28 cellular contexts compared by ENCODE assay signal in the genomic region with DNA sequence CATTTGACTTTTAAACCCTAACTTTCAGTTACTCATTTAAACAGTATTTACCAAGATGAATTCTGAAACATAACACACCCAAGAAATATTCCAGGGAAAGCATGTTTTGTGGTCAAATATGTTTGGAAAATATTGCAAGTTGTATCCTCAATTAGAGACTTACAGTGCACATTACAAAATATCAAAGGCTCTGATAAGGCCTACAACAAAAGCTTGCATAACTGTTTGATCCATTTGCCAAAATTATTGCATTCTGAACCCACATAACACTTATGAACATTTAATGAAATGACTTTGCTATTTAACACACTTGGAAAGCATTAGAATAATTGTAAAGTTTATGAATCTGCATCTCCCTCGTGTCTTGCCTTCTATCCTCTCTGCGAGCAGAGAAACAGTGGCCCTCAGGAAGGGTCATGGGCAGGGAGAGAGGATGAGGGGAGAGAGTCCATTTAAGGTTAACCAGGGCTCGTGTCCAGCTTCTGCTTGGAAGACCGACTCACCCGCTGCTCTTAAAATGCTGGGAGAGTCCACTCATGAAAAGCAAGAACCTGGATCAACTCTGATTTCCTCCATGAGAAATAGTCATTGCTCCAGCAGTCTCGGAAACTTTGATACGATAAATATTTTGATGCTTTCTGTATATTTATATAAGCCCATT.
"Had no signal": no experiment of that assay in that cellular context is flagged by ENCODE, and none has a peak within 500 bp of the region (broad histone marks: within the 10 kb centered on the region; RNA-seq: fewer than 3 reads in every experiment).

No MANE protein-coding gene starts in this region.

- ATAC-seq: activated CD8-positive, alpha-beta T cell treated with anti-CD3 and anti-CD28 coated beads for 36 hours; activated T-cell treated with anti-CD3 and anti-CD28 coated beads, Interleukin-2, amount 50 U/mL, for 72 hours; activated T-helper 17 cell treated with anti-CD3 and anti-CD28 coated beads, Interleukin-2, amount 50 U/mL, for 72 hours; body of pancreas; Panc1 had no signal

- FAIRE-seq: astrocyte, TTC549 had no signal

- H3K27me3 ChIP-seq: adrenal gland, body of pancreas, breast epithelium, SJSA1 had no signal

- H3K9me3 ChIP-seq: adrenal gland, body of pancreas had no signal

- H3K9me3 Mint-ChIP-seq: activated naive CD4-positive, alpha-beta T cell treated with anti-CD3 and anti-CD28 coated beads, Interleukin-2, amount 50 U/mL, for 24 hours; activated T-helper 17 cell treated with anti-CD3 and anti-CD28 coated beads, Interleukin-2, amount 50 U/mL, for 72 hours had no signal

- H3K9ac ChIP-seq: SK-N-SH had no signal

- H3K27ac Mint-ChIP-seq: activated CD4-positive, alpha-beta T cell treated with anti-CD3 and anti-CD28 coated beads, Interleukin-2, amount 10 ng/mL, durations not matched to agents 24 days and 14 days; activated CD8-positive, alpha-beta T cell treated with anti-CD3 and anti-CD28 coated beads for 36 hours; activated naive CD4-positive, alpha-beta T cell treated with anti-CD3 and anti-CD28 coated beads, Interleukin-2, amount 50 U/mL, for 24 hours; activated naive CD8-positive, alpha-beta T cell treated with anti-CD3 and anti-CD28 coated beads, Interleukin-2, amount 10 ng/mL, durations not matched to agents 7 days and 5 days; activated T-cell treated with anti-CD3 and anti-CD28 coated beads, Interleukin-2, amount 50 U/mL, for 72 hours; activated T-helper 17 cell treated with anti-CD3 and anti-CD28 coated beads, Interleukin-2, amount 50 U/mL, for 72 hours; T-helper 1 cell treated with Interleukin-12 subunit alpha and Interleukin-12 subunit beta and Interleukin-4 antibody, amounts not matched to agents 30 μg/mL and 1 μg/mL, for 36 hours; T-helper 2 cell treated with Interferon-gamma antibody and Interleukin-4, amounts not matched to agents 5 μg/mL and 100 μg/mL, for 36 hours had no signal

- H3K4me1 ChIP-seq: adrenal gland, body of pancreas, breast epithelium had no signal

- H3K4me2 ChIP-seq: SK-N-SH had no signal

- H3K36me3 Mint-ChIP-seq: activated naive CD4-positive, alpha-beta T cell treated with anti-CD3 and anti-CD28 coated beads, Interleukin-2, amount 50 U/mL, for 24 hours; activated naive CD8-positive, alpha-beta T cell treated with anti-CD3 and anti-CD28 coated beads, Interleukin-2, amount 10 ng/mL, durations not matched to agents 7 days and 5 days had no signal

- H3K4me1 Mint-ChIP-seq: activated CD4-positive, alpha-beta T cell treated with anti-CD3 and anti-CD28 coated beads, Interleukin-2, amount 10 ng/mL, durations not matched to agents 24 days and 14 days; activated naive CD4-positive, alpha-beta T cell treated with anti-CD3 and anti-CD28 coated beads, Interleukin-2, amount 50 U/mL, for 24 hours; activated naive CD8-positive, alpha-beta T cell treated with anti-CD3 and anti-CD28 coated beads, Interleukin-2, amount 10 ng/mL, durations not matched to agents 7 days and 5 days; activated T-helper 17 cell treated with anti-CD3 and anti-CD28 coated beads, Interleukin-2, amount 50 U/mL, for 72 hours had no signal

- H3K4me3 Mint-ChIP-seq: activated CD4-positive, alpha-beta T cell treated with anti-CD3 and anti-CD28 coated beads, Interleukin-2, amount 10 ng/mL, durations not matched to agents 24 days and 14 days; activated CD8-positive, alpha-beta T cell treated with anti-CD3 and anti-CD28 coated beads for 36 hours; activated naive CD4-positive, alpha-beta T cell treated with anti-CD3 and anti-CD28 coated beads, Interleukin-2, amount 50 U/mL, for 24 hours; activated naive CD8-positive, alpha-beta T cell treated with anti-CD3 and anti-CD28 coated beads, Interleukin-2, amount 10 ng/mL, durations not matched to agents 7 days and 5 days; activated T-cell treated with anti-CD3 and anti-CD28 coated beads, Interleukin-2, amount 50 U/mL, for 72 hours; activated T-helper 17 cell treated with anti-CD3 and anti-CD28 coated beads, Interleukin-2, amount 50 U/mL, for 72 hours; T-helper 1 cell treated with Interleukin-12 subunit alpha and Interleukin-12 subunit beta and Interleukin-4 antibody, amounts not matched to agents 30 μg/mL and 1 μg/mL, for 36 hours; T-helper 2 cell treated with Interferon-gamma antibody and Interleukin-4, amounts not matched to agents 5 μg/mL and 100 μg/mL, for 36 hours had no signal

- H3K27ac ChIP-seq: adrenal gland, body of pancreas, breast epithelium, SJSA1 had no signal

- DNase-seq: activated CD4-positive, alpha-beta T cell treated with anti-CD3 and anti-CD28 coated beads, Interleukin-2, amount 10 ng/mL, durations not matched to agents 24 days and 14 days; activated CD4-positive, alpha-beta T cell treated with anti-CD3 and anti-CD28 coated beads, Interleukin-2, amount 50 U/mL, for 4 hours; activated CD8-positive, alpha-beta T cell treated with anti-CD3 and anti-CD28 coated beads for 36 hours; activated effector memory CD4-positive, alpha-beta T cell treated with anti-CD3 and anti-CD28 coated beads, Interleukin-2, amount 50 U/mL, for 16 hours; activated naive CD4-positive, alpha-beta T cell; activated naive CD8-positive, alpha-beta T cell treated with anti-CD3 and anti-CD28 coated beads, Interleukin-2, amount 10 ng/mL, durations not matched to agents 7 days and 5 days; activated T-cell treated with anti-CD3 and anti-CD28 coated beads, Interleukin-2, amount 50 U/mL, for 1 hour; activated T-cell treated with anti-CD3 and anti-CD28 coated beads, Interleukin-2, amount 50 U/mL, for 72 hours; adrenal gland; body of pancreas; NCI-H1105; NCI-H1436; NCI-H1694; NCI-H1930; NCI-H2081 treated with DMSO at 0.1 percent for 48 hours; NCI-H345; NCI-H524 treated with DMSO at 0.1 percent for 48 hours; SHP77 treated with DMSO at 0.1 percent for 48 hours; SK-N-SH had no signal

- H3K36me3 ChIP-seq: adrenal gland, breast epithelium, SJSA1 had no signal

- H3K4me3 ChIP-seq: adrenal gland, body of pancreas, breast epithelium, SJSA1 had no signal
